24 cellular contexts compared by ENCODE assay signal in genomic region chr1:212506666-212507065, GRCh38.
"Had no signal": no experiment of that assay in that cellular context is flagged by ENCODE, and none has a peak within 500 bp of the region (broad histone marks: within the 10 kb centered on the region; RNA-seq: fewer than 3 reads in every experiment).

No MANE protein-coding gene starts in this region.

- H3K27ac Mint-ChIP-seq: activated CD8-positive, alpha-beta T cell treated with anti-CD3 and anti-CD28 coated beads for 36 hours; activated naive CD4-positive, alpha-beta T cell treated with anti-CD3 and anti-CD28 coated beads, Interleukin-2, amount 50 U/mL, for 72 hours; dendritic cell treated with granulocyte-macrophage colony-stimulating factor and Interleukin-4, amounts not matched to agents 40 ng/mL and 50 ng/mL, for 4 days; natural killer cell; stimulated activated memory B cell treated with anti-CD40 and anti-IgM and Interleukin-4, amounts not matched to agents 10 μg/mL and 1 μg/mL and 100 μg/mL, for 72 hours; stimulated activated naive CD8-positive, alpha-beta T cell treated with anti-CD3 and anti-CD28 coated beads, Interleukin-15, amount 100 ng/mL, for 72 hours had no signal

- H3K4me3 ChIP-seq: gastrocnemius medialis, right lobe of liver, skin epidermis, upper lobe of left lung, vagina had no signal

- H3K4me3 Mint-ChIP-seq: activated CD8-positive, alpha-beta T cell treated with anti-CD3 and anti-CD28 coated beads for 36 hours; central memory CD8-positive, alpha-beta T cell; dendritic cell treated with granulocyte-macrophage colony-stimulating factor and Interleukin-4, amounts not matched to agents 40 ng/mL and 50 ng/mL, for 4 days; natural killer cell; stimulated activated memory B cell treated with anti-CD40 and anti-IgM and Interleukin-4, amounts not matched to agents 10 μg/mL and 1 μg/mL and 100 μg/mL, for 72 hours; stimulated activated naive CD8-positive, alpha-beta T cell treated with anti-CD3 and anti-CD28 coated beads, Interleukin-15, amount 100 ng/mL, for 72 hours had no signal

- H3K27me3 ChIP-seq: gastrocnemius medialis, right lobe of liver, vagina had no signal

- H3K4me1 ChIP-seq: gastrocnemius medialis, right lobe of liver, upper lobe of left lung, vagina had no signal

- H3K9me3 ChIP-seq: gastrocnemius medialis, right lobe of liver, upper lobe of left lung, vagina had no signal

- H3K27ac ChIP-seq: gastrocnemius medialis, right lobe of liver, skin epidermis, upper lobe of left lung, vagina had no signal

- H3K36me3 Mint-ChIP-seq: activated naive CD4-positive, alpha-beta T cell treated with anti-CD3 and anti-CD28 coated beads, Interleukin-2, amount 50 U/mL, for 72 hours; natural killer cell; stimulated activated memory B cell treated with anti-CD40 and anti-IgM and Interleukin-4, amounts not matched to agents 10 μg/mL and 1 μg/mL and 100 μg/mL, for 72 hours had no signal

- H3K4me1 Mint-ChIP-seq: central memory CD8-positive, alpha-beta T cell; natural killer cell; stimulated activated memory B cell treated with anti-CD40 and anti-IgM and Interleukin-4, amounts not matched to agents 10 μg/mL and 1 μg/mL and 100 μg/mL, for 72 hours; stimulated activated naive CD8-positive, alpha-beta T cell treated with anti-CD3 and anti-CD28 coated beads, Interleukin-15, amount 100 ng/mL, for 72 hours had no signal

- DNase-seq: activated CD4-positive, alpha-beta T cell treated with anti-CD3 and anti-CD28 coated beads for 1 hour; activated CD4-positive, alpha-beta T cell treated with anti-CD3 and anti-CD28 coated beads, Interleukin-2, amount 50 U/mL, for 1 hour; activated CD8-positive, alpha-beta T cell treated with anti-CD3 and anti-CD28 coated beads for 36 hours; activated naive CD4-positive, alpha-beta T cell; activated T-cell treated with anti-CD3 and anti-CD28 coated beads, Interleukin-2, amount 50 U/mL, for 48 hours; effector CD8-positive, alpha-beta T cell; gastrocnemius medialis; glutamatergic neuron; islet precursor cell; left cardiac atrium; natural killer cell; posterior cingulate gyrus; right lobe of liver; stimulated activated CD4-positive, alpha-beta T cell treated with anti-CD3 and anti-CD28 coated beads, Interleukin-12 subunit alpha, Interleukin-12 subunit beta, amount 100 ng/mL, for 4 hours; stimulated activated CD4-positive, alpha-beta T cell treated with anti-CD3 and anti-CD28 coated beads, Interleukin-4, amount 100 ng/mL, for 24 hours; stimulated activated naive CD8-positive, alpha-beta T cell treated with anti-CD3 and anti-CD28 coated beads, Interleukin-15, amount 100 ng/mL, for 72 hours; T-helper 2 cell; upper lobe of left lung had no signal

- H3K36me3 ChIP-seq: gastrocnemius medialis, right lobe of liver, upper lobe of left lung, vagina had no signal

- ATAC-seq: activated CD8-positive, alpha-beta T cell treated with anti-CD3 and anti-CD28 coated beads for 36 hours; activated naive CD4-positive, alpha-beta T cell treated with anti-CD3 and anti-CD28 coated beads, Interleukin-2, amount 50 U/mL, for 72 hours; gastrocnemius medialis; left cardiac atrium; natural killer cell; right lobe of liver; stimulated activated memory B cell treated with anti-CD40 and anti-IgM and Interleukin-4, amounts not matched to agents 10 μg/mL and 1 μg/mL and 100 μg/mL, for 72 hours; stimulated activated naive CD8-positive, alpha-beta T cell treated with anti-CD3 and anti-CD28 coated beads, Interleukin-15, amount 100 ng/mL, for 72 hours had no signal

- H3K9me3 Mint-ChIP-seq: activated CD8-positive, alpha-beta T cell treated with anti-CD3 and anti-CD28 coated beads for 36 hours; activated naive CD4-positive, alpha-beta T cell treated with anti-CD3 and anti-CD28 coated beads, Interleukin-2, amount 50 U/mL, for 72 hours; central memory CD8-positive, alpha-beta T cell; dendritic cell treated with granulocyte-macrophage colony-stimulating factor and Interleukin-4, amounts not matched to agents 40 ng/mL and 50 ng/mL, for 4 days; natural killer cell; stimulated activated memory B cell treated with anti-CD40 and anti-IgM and Interleukin-4, amounts not matched to agents 10 μg/mL and 1 μg/mL and 100 μg/mL, for 72 hours; stimulated activated naive CD8-positive, alpha-beta T cell treated with anti-CD3 and anti-CD28 coated beads, Interleukin-15, amount 100 ng/mL, for 72 hours had no signal
